9 cellular contexts compared by ENCODE assay signal in genomic region chr1:19458815-19459417, GRCh38. TPM values are rescaled to one million over a fixed set of nuclear protein-coding genes. Genes with fewer than 3 reads are reported as not detected.
DNase-seq lines count a peak whose midpoint lies in the region; ATAC-seq and TF ChIP-seq lines count a peak whose summit lies in the region.
"Had no signal": no experiment of that assay in that cellular context is flagged by ENCODE, and none has a peak within 500 bp of the region (broad histone marks: within the 10 kb centered on the region; RNA-seq: fewer than 3 reads in every experiment).

No MANE protein-coding gene starts in this region.

- intact Hi-C loops in activated naive CD4-positive, alpha-beta T cell treated with anti-CD3 and anti-CD28 coated beads for 36 hours (cut with micrococcal nuclease): loop anchor here (1.0 kb wide), 2 partner anchors 11 to 137 kb away; a partner anchor contains a TSS

- WGBS in thymus: 49% methylated on average over 6 of the region's 6 CpGs

- H3K4me3 ChIP-seq in mucosa of rectum (ENCODE audit: low read length in 2 of 2) (no peak overlapping the region), thymus (ENCODE audit: low read length) (no peak overlapping the region)

- H3K36me3 Mint-ChIP-seq in activated naive CD4-positive, alpha-beta T cell treated with anti-CD3 and anti-CD28 coated beads for 36 hours (ENCODE audit: low read depth): peaks cover 9% of the 10 kb centered on the region
- H3K36me3 Mint-ChIP-seq in central memory CD8-positive, alpha-beta T cell (ENCODE audit: insufficient read depth): peaks cover 14% of the 10 kb centered on the region
- no peaks in the 10 kb centered on the region for H3K36me3 Mint-ChIP-seq in endothelial cell (ENCODE audit: low read depth, unreplicated experiment)

- H3K27ac Mint-ChIP-seq in activated naive CD4-positive, alpha-beta T cell treated with anti-CD3 and anti-CD28 coated beads for 36 hours: peak overlapping the region; percentile 74
- peak overlapping the region; percentile 93 for H3K27ac Mint-ChIP-seq in central memory CD8-positive, alpha-beta T cell (ENCODE audit: low read depth)
- H3K27ac Mint-ChIP-seq in endothelial cell (ENCODE audit: unreplicated experiment): no peak overlapping the region

- H3K36me3 ChIP-seq in mucosa of rectum (ENCODE audit: control insufficient read depth in 2 of 2, insufficient read depth in 2 of 2, low read length in 2 of 2): peaks cover 0 to 2% of the 10 kb centered on the region in 2 donors
- peaks cover 4% of the 10 kb centered on the region for H3K36me3 ChIP-seq in thymus (ENCODE audit: control insufficient read depth, insufficient read depth)

- CTCF ChIA-PET in activated naive CD4-positive, alpha-beta T cell treated with anti-CD3 and anti-CD28 coated beads for 36 hours (lab: Charles Lee): interaction anchor here (0.6 to 1.2 kb wide), 3 partner anchors 21 to 75 kb away, joined by 3 read pairs; no protein-coding TSS in a partner anchor

- peaks cover 91% of the 10 kb centered on the region for H3K4me1 Mint-ChIP-seq in activated naive CD4-positive, alpha-beta T cell treated with anti-CD3 and anti-CD28 coated beads for 36 hours (ENCODE audit: low read depth)
- peaks cover 86% of the 10 kb centered on the region for H3K4me1 Mint-ChIP-seq in central memory CD8-positive, alpha-beta T cell
- peaks cover 45% of the 10 kb centered on the region for H3K4me1 Mint-ChIP-seq in endothelial cell (ENCODE audit: unreplicated experiment)

- H3K9me3 ChIP-seq in mucosa of rectum (ENCODE audit: control insufficient read depth in 2 of 2, low read length in 2 of 2) (no peaks in the 10 kb centered on the region), thymus (ENCODE audit: control insufficient read depth) (no peaks in the 10 kb centered on the region)

- H3K4me3 Mint-ChIP-seq in activated naive CD4-positive, alpha-beta T cell treated with anti-CD3 and anti-CD28 coated beads for 36 hours: peak overlapping the region; percentile 37
- peak overlapping the region; percentile 70 for H3K4me3 Mint-ChIP-seq in central memory CD8-positive, alpha-beta T cell
- H3K4me3 Mint-ChIP-seq in endothelial cell (ENCODE audit: unreplicated experiment): no peak overlapping the region

- no peaks in the 10 kb centered on the region for H3K27me3 Mint-ChIP-seq in activated naive CD4-positive, alpha-beta T cell treated with anti-CD3 and anti-CD28 coated beads for 36 hours (ENCODE audit: low read depth)
- H3K27me3 Mint-ChIP-seq in central memory CD8-positive, alpha-beta T cell: no peaks in the 10 kb centered on the region
- no peaks in the 10 kb centered on the region for H3K27me3 Mint-ChIP-seq in endothelial cell (ENCODE audit: unreplicated experiment)

- DNase-seq in activated naive CD4-positive, alpha-beta T cell treated with anti-CD3 and anti-CD28 coated beads for 36 hours: no peak
- DNase-seq in activated naive CD4-positive, alpha-beta T cell (lab: John Stamatoyannopoulos, UW): no peak
- DNase-seq in central memory CD8-positive, alpha-beta T cell (ENCODE audit: low spot score in 2 of 2): no peak
- no peak for DNase-seq in endothelial cell (ENCODE audit: low spot score)
- DNase-seq in midbrain (lab: John Stamatoyannopoulos, UW): no peak
- DNase-seq: NCI-H187 had no signal

- ATAC-seq in central memory CD8-positive, alpha-beta T cell (replicated peaks; ENCODE audit: extremely low read depth, poor library complexity, severe bottlenecking): no peak
- ATAC-seq in GM21423 (IDR thresholded peaks at IDR 0.05; ENCODE audit: unreplicated experiment): no peak

- no peak for TF ChIP-seq CTCF in endothelial cell (IDR thresholded peaks at IDR 0.05; ENCODE audit: unreplicated experiment)

- H3K9me3 Mint-ChIP-seq in activated naive CD4-positive, alpha-beta T cell treated with anti-CD3 and anti-CD28 coated beads for 36 hours: no peaks in the 10 kb centered on the region
- no peaks in the 10 kb centered on the region for H3K9me3 Mint-ChIP-seq in central memory CD8-positive, alpha-beta T cell
- no peaks in the 10 kb centered on the region for H3K9me3 Mint-ChIP-seq in endothelial cell (ENCODE audit: unreplicated experiment)

- H3K4me1 ChIP-seq in mucosa of rectum (ENCODE audit: control insufficient read depth in 2 of 2, insufficient read depth in 2 of 2, low read length in 2 of 2) (peaks cover 44 to 45% of the 10 kb centered on the region in 2 donors), thymus (ENCODE audit: control insufficient read depth, insufficient read depth, low read length) (peaks cover 38% of the 10 kb centered on the region)

- peak overlapping the region; percentile 72 to 75 for H3K27ac ChIP-seq in mucosa of rectum (ENCODE audit: low read depth in 2 of 2, low read length in 2 of 2)
- peak overlapping the region; percentile 15 for H3K27ac ChIP-seq in thymus (ENCODE audit: low read depth)

- H3K27me3 ChIP-seq in mucosa of rectum (ENCODE audit: control insufficient read depth in 2 of 2, insufficient read depth in 2 of 2, low read length in 2 of 2) (no peaks in the 10 kb centered on the region), thymus (ENCODE audit: control insufficient read depth, insufficient read depth) (no peaks in the 10 kb centered on the region)

- peak overlapping the region; percentile 36 to 57 for H3K9ac ChIP-seq in mucosa of rectum (ENCODE audit: low read depth in 1 of 2, low read length in 2 of 2)

RNA-seq across cellular contexts. Expression of gene CAPZB, which starts 26.4 kb away (rescaled TPM):
- 100 to 1,000 TPM; 362 to 381 TPM for total RNA-seq in activated naive CD4-positive, alpha-beta T cell treated with anti-CD3 and anti-CD28 coated beads for 36 hours
- polyA plus RNA-seq in thymus: 255 TPM
- total RNA-seq in endothelial cell (ENCODE audit: unreplicated experiment): 414 TPM
